ENCODE assay signal across 12 cellular contexts in the genomic region with DNA sequence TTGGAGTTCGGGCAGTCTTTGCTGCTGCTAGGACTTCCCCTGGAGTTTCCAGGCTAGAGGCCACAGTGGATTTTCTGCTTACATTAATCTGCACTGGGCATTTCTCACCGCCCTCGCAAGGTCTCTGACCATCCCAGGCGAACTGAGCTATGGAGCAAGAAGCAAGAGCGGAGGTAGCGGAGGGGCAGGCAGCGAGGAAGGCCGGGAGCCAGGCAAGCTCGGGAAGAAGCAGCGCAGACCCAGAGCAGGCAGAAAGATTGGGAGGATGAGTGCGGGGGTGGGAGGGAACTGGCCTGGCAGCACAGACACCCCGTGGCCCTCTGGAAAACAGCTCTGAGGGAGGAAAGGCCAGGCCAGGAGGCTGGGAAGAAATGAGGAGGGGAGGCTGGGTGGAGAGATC. TPM values are rescaled to one million over a fixed set of nuclear protein-coding genes. Genes with fewer than 3 reads are reported as not detected.
DNase-seq lines count a peak whose midpoint lies in the region; TF ChIP-seq lines count a peak whose summit lies in the region.
"Had no signal": no experiment of that assay in that cellular context is flagged by ENCODE, and none has a peak within 500 bp of the region (broad histone marks: within the 10 kb centered on the region; RNA-seq: fewer than 3 reads in every experiment).

No MANE protein-coding gene starts in this region.

- no peaks in the 10 kb centered on the region for H3K27me3 ChIP-seq in NT2/D1 (ENCODE audit: insufficient read depth, insufficient read length)
- no peaks in the 10 kb centered on the region for H3K27me3 ChIP-seq in effector memory CD4-positive, alpha-beta T cell (replicated peaks; ENCODE audit: control insufficient read depth, insufficient read depth, low read length, poor library complexity, severe bottlenecking)
- H3K27me3 ChIP-seq in ovary: no peaks in the 10 kb centered on the region
- no peaks in the 10 kb centered on the region for H3K27me3 ChIP-seq in right atrium auricular region

- DNase-seq in CD1c-positive myeloid dendritic cell (ENCODE audit: extremely low spot score) (peak; percentile 45), NT2/D1 (ENCODE audit: low read depth, low spot score) (no peak), ovary (peak in 4 of 5 donors; percentile 47 to 67 (median 56)), right atrium auricular region (ENCODE audit: low spot score) (no peak), SIG-M5 treated with dmso at 0.1 percent for 504 hours (lab: John Stamatoyannopoulos, UW; ENCODE audit: unreplicated experiment) (no peak), NCI-H1092 treated with DMSO at 0.1 percent for 48 hours (lab: John Stamatoyannopoulos, UW) (no peak), GM13976 (ENCODE audit: low spot score) (no peak)
- DNase-seq in effector memory CD4-positive, alpha-beta T cell: no peak
- DNase-seq: DMS79, mucosa of descending colon, NCI-H1694 treated with DMSO at 0.1 percent for 48 hours, T1000 had no signal

- H3K4me3 ChIP-seq in NT2/D1 (ENCODE audit: insufficient read length, low read depth) (no peak overlapping the region), ovary (no peak overlapping the region), right atrium auricular region (no peak overlapping the region)
- H3K4me3 ChIP-seq in effector memory CD4-positive, alpha-beta T cell (ENCODE audit: insufficient read depth, low read depth, low read length, poor library complexity, severe bottlenecking): no peak overlapping the region
- H3K4me3 ChIP-seq: mucosa of descending colon had no signal

- H3K36me3 ChIP-seq in NT2/D1 (ENCODE audit: insufficient read depth, insufficient read length, low read length) (peaks cover 81% of the 10 kb centered on the region), ovary (no peaks in the 10 kb centered on the region), right atrium auricular region (no peaks in the 10 kb centered on the region)
- H3K36me3 ChIP-seq in effector memory CD4-positive, alpha-beta T cell (ENCODE audit: control insufficient read depth, insufficient read depth, low read length): peaks cover 8% of the 10 kb centered on the region

- H3K9me3 ChIP-seq in NT2/D1 (ENCODE audit: insufficient read depth, low read length) (no peaks in the 10 kb centered on the region), ovary (no peaks in the 10 kb centered on the region), right atrium auricular region (no peaks in the 10 kb centered on the region)
- H3K9me3 ChIP-seq in effector memory CD4-positive, alpha-beta T cell (ENCODE audit: control insufficient read depth, low read length): no peaks in the 10 kb centered on the region
- H3K9me3 ChIP-seq: mucosa of descending colon had no signal

- peak overlapping the region; percentile 21 for H3K9ac ChIP-seq in NT2/D1 (ENCODE audit: insufficient read length, low read depth)

- TF ChIP-seq EP300 in ovary (IDR thresholded peaks at IDR 0.05): no peak

- no peak for TF ChIP-seq CTCF in ovary (IDR thresholded peaks at IDR 0.05)
- no peak for TF ChIP-seq CTCF in right atrium auricular region (IDR thresholded peaks at IDR 0.05)
- no peak for TF ChIP-seq CTCF in GM13976 (IDR thresholded peaks at IDR 0.05; ENCODE audit: borderline replicate concordance, control extremely low read depth, extremely low read depth, insufficient read depth, missing control alignments)

- H3K4me1 ChIP-seq in NT2/D1 (ENCODE audit: insufficient read depth, insufficient read length) (peaks cover 20% of the 10 kb centered on the region), ovary (ENCODE audit: insufficient read depth) (peaks cover 27% of the 10 kb centered on the region), right atrium auricular region (peaks cover 0 to 27% of the 10 kb centered on the region in 2 donors)
- H3K4me1 ChIP-seq in effector memory CD4-positive, alpha-beta T cell (ENCODE audit: control insufficient read depth, insufficient read depth, low read length, poor library complexity, severe bottlenecking): peaks cover 59% of the 10 kb centered on the region

- H3K27ac ChIP-seq in effector memory CD4-positive, alpha-beta T cell (ENCODE audit: insufficient read depth, low read length, poor library complexity, severe bottlenecking): peak overlapping the region; percentile 55
- H3K27ac ChIP-seq in ovary: no peak overlapping the region
- H3K27ac ChIP-seq in right atrium auricular region: no peak overlapping the region

- intact Hi-C loops in ovary (cut with DNase I): no loop called here

- in situ Hi-C loops in GM13976 (cut with MboI; ENCODE audit: low sequenced_read_pairs, unreplicated experiment): loop anchor here (25.0 kb wide), 1 partner anchor 327 kb away; a partner anchor contains a TSS

- 17 to 29% (median 26%) methylated on average over 12 of the region's 12 CpGs for WGBS in ovary, 3 donors

- TF ChIP-seq POLR2A in ovary (IDR thresholded peaks at IDR 0.05): no peak

RNA-seq across cellular contexts. Expression of a gene that starts 3.8 kb away (rescaled TPM):
- total RNA-seq in ovary: 10 to 100 TPM; 13.8 to 46.4 (median 26.1) TPM
- 10 to 100 TPM; 30.2 to 32.9 TPM for polyA plus RNA-seq in ovary
- 10 to 100 TPM in 1 of 2 donors, 1 to 10 TPM in 1; 8.0 to 27.1 TPM for total RNA-seq in right atrium auricular region

RNA-seq across cellular contexts. Expression of a gene that starts 34.2 kb away (rescaled TPM):
- 10 to 100 TPM; 36.5 to 94.9 (median 60.9) TPM for total RNA-seq in ovary
- 10 to 100 TPM; 20.7 to 27.0 TPM for polyA plus RNA-seq in ovary
- 10 to 100 TPM; 36.2 to 44.1 TPM for total RNA-seq in right atrium auricular region

Comparison
In these comparisons a context has a peak if more than half of its experiments do, and no peak if none do; other contexts are left out.
1. DNase-seq: peak in CD1c-positive myeloid dendritic cell (single experiment) and ovary (4 of 5); none in NT2/D1 (single experiment), effector memory CD4-positive, alpha-beta T cell (0 of 3), right atrium auricular region (single experiment), SIG-M5 treated with dmso at 0.1 percent for 504 hours (single experiment), NCI-H1092 treated with DMSO at 0.1 percent for 48 hours (single experiment) and GM13976 (single experiment).